In the genomic region with DNA sequence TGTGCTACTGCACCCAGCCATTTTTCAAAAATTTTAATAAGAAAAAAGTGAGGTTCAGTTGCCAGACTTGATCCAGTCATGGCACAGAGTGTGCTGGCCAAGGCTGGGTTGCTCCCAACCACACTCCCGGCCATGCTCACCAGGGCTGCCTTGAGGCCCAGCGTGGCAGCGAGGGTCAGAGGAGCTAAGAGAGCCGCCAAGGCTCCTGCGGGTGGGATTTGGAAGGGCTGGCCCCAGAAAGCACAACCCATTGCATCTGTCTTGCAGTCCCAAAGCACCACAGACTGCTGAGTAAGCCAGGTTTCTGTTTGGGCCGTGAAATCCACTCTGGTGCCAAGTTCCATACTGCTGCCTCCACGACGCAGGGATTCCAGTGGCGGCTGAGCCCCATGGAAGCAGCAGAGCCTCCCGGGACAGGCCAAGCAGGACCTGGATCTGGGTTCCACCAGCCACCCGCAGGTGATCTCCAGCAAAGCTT, we compare ENCODE assay signal across 9 cellular contexts. TPM values are rescaled to one million over a fixed set of nuclear protein-coding genes. Genes with fewer than 3 reads are reported as not detected.
DNase-seq lines count a peak whose midpoint lies in the region; ATAC-seq, FAIRE-seq and TF ChIP-seq lines count a peak whose summit lies in the region.
"Had no signal": no experiment of that assay in that cellular context is flagged by ENCODE, and none has a peak within 500 bp of the region (broad histone marks: within the 10 kb centered on the region; RNA-seq: fewer than 3 reads in every experiment).

No MANE protein-coding gene starts in this region.

- dilution Hi-C loops in endothelial cell of umbilical vein (cut with MboI; ENCODE audit: extremely low pct_ligation_motif_present, low sequenced_read_pairs): no loop called here

- POLR2A ChIA-PET in endothelial cell of umbilical vein (lab: Charles Lee): no interaction called here

- peak; percentile 53 for DNase-seq in Daoy (ENCODE audit: low read depth)
- no peak for DNase-seq in RWPE2 (ENCODE audit: low spot score)
- DNase-seq in endothelial cell of umbilical vein (ENCODE audit: low read depth, low spot score): peak; percentile 32
- no peak for DNase-seq in DMS53 treated with DMSO at 0.1 percent for 48 hours (lab: John Stamatoyannopoulos, UW; ENCODE audit: unreplicated experiment)
- DNase-seq: activated CD4-positive, alpha-beta T cell treated with anti-CD3 and anti-CD28 coated beads, Interleukin-2, amount 50 U/mL, for 4 hours had no signal

- H3K9ac ChIP-seq in endothelial cell of umbilical vein (replicated peaks; ENCODE audit: extremely low read depth, insufficient read depth, low read length): peak overlapping the region; percentile 23
- H3K9ac ChIP-seq in skeletal muscle tissue (ENCODE audit: low read depth in 1 of 3, low read length in 3 of 3): peak overlapping the region in 2 of 3 donors; percentile 13 to 19

- intact Hi-C loops in endothelial cell of umbilical vein (cut with micrococcal nuclease): loop anchor here (2.0 kb wide), 1 partner anchor 41 kb away; no protein-coding TSS in a partner anchor

- H4K20me1 ChIP-seq in endothelial cell of umbilical vein (replicated peaks; ENCODE audit: control insufficient read depth, extremely low read depth, insufficient read depth, low read length): no peaks in the 10 kb centered on the region

- H2AFZ ChIP-seq in endothelial cell of umbilical vein (ENCODE audit: low read depth, low read length): no peak overlapping the region

- H3K27me3 ChIP-seq in RWPE2 (ENCODE audit: insufficient read depth, poor library complexity, severe bottlenecking) (no peaks in the 10 kb centered on the region), endothelial cell of umbilical vein (ENCODE audit: control insufficient read depth in 2 of 2, insufficient read depth in 2 of 2, low read length in 2 of 2) (no peaks in the 10 kb centered on the region), skeletal muscle tissue (ENCODE audit: control insufficient read depth in 3 of 3, insufficient read depth in 3 of 3, low read length in 3 of 3) (no peaks in the 10 kb centered on the region)

- no peaks in the 10 kb centered on the region for H3K9me1 ChIP-seq in endothelial cell of umbilical vein (replicated peaks; ENCODE audit: control insufficient read depth, extremely low read depth, insufficient read depth, low read length)

- H3K36me3 ChIP-seq in RWPE2 (ENCODE audit: low read depth) (peaks cover 6% of the 10 kb centered on the region), endothelial cell of umbilical vein (ENCODE audit: control insufficient read depth in 2 of 2, extremely low read depth in 1 of 2, insufficient read depth in 2 of 2, low read length in 2 of 2) (no peaks in the 10 kb centered on the region), skeletal muscle tissue (ENCODE audit: control insufficient read depth in 3 of 3, insufficient read depth in 3 of 3, low read length in 3 of 3) (peaks cover 0 to 2% (median 0%) of the 10 kb centered on the region in 3 donors)

- peaks cover 68% of the 10 kb centered on the region for H3K4me1 ChIP-seq in RWPE2 (ENCODE audit: insufficient read depth, poor library complexity, severe bottlenecking)
- peaks cover 78% of the 10 kb centered on the region for H3K4me1 ChIP-seq in endothelial cell of umbilical vein (ENCODE audit: control insufficient read depth, extremely low read depth, insufficient read depth, low read length)
- peaks cover 59 to 69% (median 62%) of the 10 kb centered on the region in 3 donors for H3K4me1 ChIP-seq in skeletal muscle tissue (ENCODE audit: control insufficient read depth in 3 of 3, insufficient read depth in 3 of 3, low read length in 3 of 3)

- H3K79me2 ChIP-seq in endothelial cell of umbilical vein (ENCODE audit: control insufficient read depth, insufficient read depth, low read length): peaks cover 57% of the 10 kb centered on the region

- TF ChIP-seq POLR2A in endothelial cell of umbilical vein (IDR thresholded peaks at IDR 0.05; ENCODE audit: low read depth, low read length): no peak

- H3K9me3 ChIP-seq in RWPE2 (ENCODE audit: severe bottlenecking) (no peaks in the 10 kb centered on the region), endothelial cell of umbilical vein (replicated peaks; ENCODE audit: control insufficient read depth, insufficient read depth, low read length) (no peaks in the 10 kb centered on the region), skeletal muscle tissue (ENCODE audit: control insufficient read depth in 3 of 3, low read length in 3 of 3) (no peaks in the 10 kb centered on the region)

- CTCF ChIA-PET in endothelial cell of umbilical vein (lab: Charles Lee): interaction anchor here (0.6 to 2.5 kb wide), 5 partner anchors 13 to 161 kb away, joined by 3 to 11 read pairs (median 4); no protein-coding TSS in a partner anchor

- H3K27ac ChIP-seq in RWPE2 (ENCODE audit: poor library complexity, severe bottlenecking) (peak overlapping the region; percentile 99), endothelial cell of umbilical vein (ENCODE audit: insufficient read depth, low read depth, low read length) (peak overlapping the region; percentile 75), skeletal muscle tissue (ENCODE audit: low read depth, low read length) (no peak overlapping the region)

- FAIRE-seq in endothelial cell of umbilical vein (lab: Jason Lieb, UNC): no peak

- H3K4me2 ChIP-seq in endothelial cell of umbilical vein (ENCODE audit: insufficient read depth, low read length): peak overlapping the region; percentile 52

- no peak overlapping the region for H3K4me3 ChIP-seq in RWPE2 (ENCODE audit: severe bottlenecking)
- H3K4me3 ChIP-seq in endothelial cell of umbilical vein (replicated peaks in 1 of 3; ENCODE audit: insufficient read depth in 1 of 3, low read depth in 1 of 3, low read length in 3 of 3): no peak overlapping the region
- peak overlapping the region in 1 of 3 donors; percentile 3 for H3K4me3 ChIP-seq in skeletal muscle tissue (ENCODE audit: low read length in 3 of 3)

- ATAC-seq in RWPE2 (ENCODE audit: low read depth): no peak
- no peak for ATAC-seq in GM21576 (IDR thresholded peaks at IDR 0.05; ENCODE audit: unreplicated experiment)
- no peak for ATAC-seq in HG03460 (IDR thresholded peaks at IDR 0.05; ENCODE audit: unreplicated experiment)

- TF ChIP-seq CTCF in RWPE2 (IDR thresholded peaks at IDR 0.05; ENCODE audit: poor library complexity, severe bottlenecking) (no peak), endothelial cell of umbilical vein (IDR thresholded peaks at IDR 0.05; ENCODE audit: extremely low read depth in 1 of 2, insufficient read depth in 1 of 2, low read depth in 1 of 2, low read length in 2 of 2) (no peak)

- BruUV-seq in endothelial cell of umbilical vein (replicated peaks; lab: Mats Ljungman, UMichigan): no TSS peak

TF ChIP-seq in endothelial cell of umbilical vein, 7 proteins besides CTCF, POLR2A, EP300 and RAD21:
- TF ChIP-seq JUN (IDR thresholded peaks at IDR 0.05; ENCODE audit: borderline replicate concordance, insufficient read depth, insufficient read length, low read depth) (no peak), POLR2AphosphoS5 (IDR thresholded peaks at IDR 0.05; ENCODE audit: insufficient read depth, low read depth, low read length) (no peak), FOS (IDR thresholded peaks at IDR 0.05; ENCODE audit: borderline replicate concordance, insufficient read depth, low read length) (no peak), EZH2 (IDR thresholded peaks at IDR 0.05; ENCODE audit: borderline replicate concordance, low read depth, low read length, severe bottlenecking) (no peak), GATA2 (IDR thresholded peaks at IDR 0.05; ENCODE audit: insufficient read depth, insufficient read length, low read depth, low read length) (no peak), MYC (IDR thresholded peaks at IDR 0.05; ENCODE audit: low read depth, low read length) (no peak)
- TF ChIP-seq, protein P1, sequence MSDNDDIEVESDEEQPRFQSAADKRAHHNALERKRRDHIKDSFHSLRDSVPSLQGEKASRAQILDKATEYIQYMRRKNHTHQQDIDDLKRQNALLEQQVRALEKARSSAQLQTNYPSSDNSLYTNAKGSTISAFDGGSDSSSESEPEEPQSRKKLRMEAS (IDR thresholded peaks at IDR 0.05; ENCODE audit: insufficient read depth, insufficient read length): no peak

RNA-seq across cellular contexts. Expression of a gene that starts 22.6 kb away (rescaled TPM):
- 43.1 and 53.5 TPM in 2 replicates for total RNA-seq in Daoy (2014; rRNA removed; shearing (Covaris generic))
- total RNA-seq in endothelial cell of umbilical vein (38.5 and 43.9 TPM in 2 replicates), skeletal muscle tissue (23.5 TPM)
- polyA plus RNA-seq in endothelial cell of umbilical vein: 72.7 and 76.2 TPM in 2 replicates
- polyA plus RNA-seq in endothelial cell of umbilical vein (2011; cell fraction: cytosol; rRNA removed): 42.3 and 47.8 TPM in 2 replicates
- 226 and 245 TPM in 2 replicates for polyA plus RNA-seq in endothelial cell of umbilical vein (2011; cell fraction: nucleus; rRNA removed)
- polyA plus RNA-seq in endothelial cell of umbilical vein (2012): 27.1 and 29.9 TPM in 2 replicates
- polyA minus RNA-seq in endothelial cell of umbilical vein: 55.6 and 66.1 TPM in 2 replicates
- 16.0 TPM for polyA minus RNA-seq in endothelial cell of umbilical vein (2011; cell fraction: cytosol; rRNA and poly(A)+ RNA removed)
- 49.6 and 75.2 TPM in 2 replicates for polyA minus RNA-seq in endothelial cell of umbilical vein (2011; cell fraction: nucleus; rRNA and poly(A)+ RNA removed)

RNA-seq across cellular contexts. Expression of a gene that starts 50.7 kb away (rescaled TPM):
- total RNA-seq in Daoy (2014; rRNA removed; shearing (Covaris generic)): not detected in 2 replicates
- total RNA-seq in endothelial cell of umbilical vein (not detected in 2 replicates), skeletal muscle tissue (not detected)
- polyA plus RNA-seq in endothelial cell of umbilical vein: not detected in 2 replicates
- not detected in 2 replicates for polyA plus RNA-seq in endothelial cell of umbilical vein (2011; cell fraction: cytosol; rRNA removed)
- polyA plus RNA-seq in endothelial cell of umbilical vein (2011; cell fraction: nucleus; rRNA removed): not detected in 2 replicates
- polyA plus RNA-seq in endothelial cell of umbilical vein (2012): not detected in 2 replicates
- polyA minus RNA-seq in endothelial cell of umbilical vein: not detected in 2 replicates
- not detected for polyA minus RNA-seq in endothelial cell of umbilical vein (2011; cell fraction: cytosol; rRNA and poly(A)+ RNA removed)
- not detected in 2 replicates for polyA minus RNA-seq in endothelial cell of umbilical vein (2011; cell fraction: nucleus; rRNA and poly(A)+ RNA removed)
- total RNA-seq: liver had no signal

Comparison
In these comparisons a context has a peak if more than half of its experiments do, and no peak if none do; other contexts are left out.
1. DNase-seq: peak in Daoy (single experiment) and endothelial cell of umbilical vein (single experiment); none in RWPE2 (single experiment) and DMS53 treated with DMSO at 0.1 percent for 48 hours (single experiment).